Comparison of ENCODE assay signal across 8 cellular contexts in genomic region chr3:72177075-72178050, GRCh38.
DNase-seq lines count a peak whose midpoint lies in the region; ATAC-seq, FAIRE-seq and TF ChIP-seq lines count a peak whose summit lies in the region.
"Had no signal": no experiment of that assay in that cellular context is flagged by ENCODE, and none has a peak within 500 bp of the region (broad histone marks: within the 10 kb centered on the region; RNA-seq: fewer than 3 reads in every experiment).

No MANE protein-coding gene starts in this region.

- H3K9me2 ChIP-seq in OCI-LY1 (ENCODE audit: low read depth, low read length), result no peaks in the 10 kb centered on the region

- TF ChIP-seq CTCF in OCI-LY1 (IDR thresholded peaks at IDR 0.05; ENCODE audit: low read length), result no peak

- peak; percentile 48 for DNase-seq in GM12892 (ENCODE audit: insufficient read length)
- peak; percentile 70 for DNase-seq in pons (ENCODE audit: low spot score)
- DNase-seq in T-helper 9 cell, result no peak
- DNase-seq in activated CD4-positive, alpha-beta T cell treated with anti-CD3 and anti-CD28 coated beads for 4 hours, result no peak

- H3K9ac ChIP-seq in OCI-LY1 (ENCODE audit: low read length), result no peak overlapping the region

- no peaks in the 10 kb centered on the region for H4K20me1 ChIP-seq in OCI-LY1 (ENCODE audit: insufficient read depth, low read length)

- H2AFZ ChIP-seq in OCI-LY1 (ENCODE audit: low read length), result no peak overlapping the region

- no peaks in the 10 kb centered on the region for H3K36me3 ChIP-seq in OCI-LY1 (ENCODE audit: insufficient read depth, low read length)

- FAIRE-seq in GM12892 (lab: Jason Lieb, UNC), result peak; percentile 93
- FAIRE-seq: TTC549 had no signal

- H3K27ac ChIP-seq in OCI-LY1 (ENCODE audit: low read depth, low read length, poor library complexity, severe bottlenecking), result no peak overlapping the region

- peak overlapping the region; percentile 17; the same call in 1 of the 2 replicates for H3K4me2 ChIP-seq in OCI-LY1 (ENCODE audit: low read length)

- no peaks in the 10 kb centered on the region for H3K9me3 ChIP-seq in OCI-LY1 (ENCODE audit: low read length)

- TF ChIP-seq POLR2A in GM12892 (IDR thresholded peaks at IDR 0.05; ENCODE audit: low read depth, low read length), result no peak

- H3K27me3 ChIP-seq in OCI-LY1 (ENCODE audit: insufficient read depth, low read length), result peaks cover 13% of the 10 kb centered on the region; the same call in 1 of the 2 replicates

- H3F3A ChIP-seq in OCI-LY1 (ENCODE audit: insufficient read depth, low read length), result no peaks in the 10 kb centered on the region

- no peak overlapping the region for H3K4me3 ChIP-seq in OCI-LY1 (ENCODE audit: low read depth, low read length, poor library complexity, severe bottlenecking)

- H3K79me2 ChIP-seq in OCI-LY1 (ENCODE audit: insufficient read depth, low read length), result no peaks in the 10 kb centered on the region

- ATAC-seq in GM21576 (IDR thresholded peaks at IDR 0.05; ENCODE audit: unreplicated experiment) (peak; percentile 37), esophagus mucosa (peak; percentile 15)

- peaks cover 10% of the 10 kb centered on the region for H3K4me1 ChIP-seq in OCI-LY1 (ENCODE audit: insufficient read depth, low read length, severe bottlenecking)

Comparison
In these comparisons a context has a peak if more than half of its experiments do, and no peak if none do; other contexts are left out.
1. DNase-seq: peak in GM12892 (single experiment) and pons (single experiment); none in T-helper 9 cell (single experiment) and activated CD4-positive, alpha-beta T cell treated with anti-CD3 and anti-CD28 coated beads for 4 hours (0 of 2).